19 cellular contexts compared by ENCODE assay signal in genomic region chr7:100744605-100745004, GRCh38. TPM values are rescaled to one million over a fixed set of nuclear protein-coding genes. Genes with fewer than 3 reads are reported as not detected.
DNase-seq lines count a peak whose midpoint lies in the region; ATAC-seq, FAIRE-seq and TF ChIP-seq lines count a peak whose summit lies in the region.
"Had no signal": no experiment of that assay in that cellular context is flagged by ENCODE, and none has a peak within 500 bp of the region (broad histone marks: within the 10 kb centered on the region; RNA-seq: fewer than 3 reads in every experiment).

No MANE protein-coding gene starts in this region.

- H3K79me2 ChIP-seq in GM23338 (replicated peaks; ENCODE audit: insufficient read depth) (no peaks in the 10 kb centered on the region), K562 (ENCODE audit: control insufficient read depth, insufficient read depth, low read length) (no peaks in the 10 kb centered on the region), trophoblast cell (ENCODE audit: control insufficient read depth, insufficient read depth, low read length, poor library complexity) (no peaks in the 10 kb centered on the region)

- TF ChIP-seq CTCF in GM23338 (conservative IDR thresholded peaks at IDR 0.05; ENCODE audit: low read depth in 2 of 2): no peak
- TF ChIP-seq CTCF in K562 (IDR thresholded peaks at IDR 0.05 in 2 of 3, conservative IDR thresholded peaks at IDR 0.05 in 1 of 3; ENCODE audit: insufficient read depth in 2 of 3, low read depth in 1 of 3, low read length in 3 of 3): no peak
- TF ChIP-seq CTCF in testis (IDR thresholded peaks at IDR 0.05): no peak

- 54% methylated on average over 11 of the region's 14 CpGs for WGBS in K562 (ENCODE audit: insufficient coverage, low coverage, missing lambda C conversion rate)
- WGBS in testis, 2 donors: 59 to 71% methylated on average over 14 of the region's 14 CpGs
- 100% methylated on average over 1 of the region's 14 CpGs for WGBS in trophoblast cell (ENCODE audit: extremely low coverage, insufficient coverage, insufficient read length)

- TF ChIP-seq POLR2A in K562 (conservative IDR thresholded peaks at IDR 0.05) (no peak), testis (IDR thresholded peaks at IDR 0.05) (no peak)

- no peak overlapping the region for H2AK5ac ChIP-seq in trophoblast cell (ENCODE audit: low read length)

- H3K27me3 ChIP-seq in GM23338 (ENCODE audit: insufficient read depth): no peaks in the 10 kb centered on the region
- H3K27me3 ChIP-seq in K562 (ENCODE audit: control insufficient read depth in 2 of 2, insufficient read depth in 2 of 2, low read length in 2 of 2): peaks cover 7 to 22% of the 10 kb centered on the region in 2 experiments; a peak in 3 of 5 replicates
- no peaks in the 10 kb centered on the region for H3K27me3 ChIP-seq in testis
- no peaks in the 10 kb centered on the region for H3K27me3 ChIP-seq in trophoblast cell (ENCODE audit: insufficient read depth, low read length)

- no peak overlapping the region for H2BK5ac ChIP-seq in trophoblast cell (ENCODE audit: low read depth, low read length, poor library complexity)

- H3K27ac ChIP-seq in GM23338 (ENCODE audit: low read depth): no peak overlapping the region
- no peak overlapping the region for H3K27ac ChIP-seq in K562 (ENCODE audit: extremely low read depth, low read depth, low read length)
- no peak overlapping the region for H3K27ac ChIP-seq in testis
- no peak overlapping the region for H3K27ac ChIP-seq in trophoblast cell (ENCODE audit: low read depth, low read length)
- H3K27ac ChIP-seq: BLaER1, SK-N-MC had no signal

- H3K4me1 ChIP-seq in GM23338 (ENCODE audit: insufficient read depth) (no peaks in the 10 kb centered on the region), K562 (replicated peaks in 1 of 2; ENCODE audit: control insufficient read depth in 2 of 2, insufficient read depth in 2 of 2, low read length in 2 of 2) (peaks cover 2 to 6% of the 10 kb centered on the region in 2 experiments; a peak in 2 of 5 replicates), testis (no peaks in the 10 kb centered on the region), trophoblast cell (ENCODE audit: control insufficient read depth in 1 of 2, insufficient read depth in 2 of 2, low read length in 2 of 2) (no peaks in the 10 kb centered on the region)
- H3K4me1 ChIP-seq: BLaER1 had no signal

- H3K4me1 Mint-ChIP-seq in activated naive CD8-positive, alpha-beta T cell treated with anti-CD3 and anti-CD28 coated beads for 36 hours: no peaks in the 10 kb centered on the region
- peaks cover 2% of the 10 kb centered on the region for H3K4me1 Mint-ChIP-seq in activated naive CD8-positive, alpha-beta T cell treated with anti-CD3 and anti-CD28 coated beads, Interleukin-2, amount 50 U/mL, for 24 hours
- no peaks in the 10 kb centered on the region for H3K4me1 Mint-ChIP-seq in GM23338

- no peak overlapping the region for H2BK120ac ChIP-seq in trophoblast cell (ENCODE audit: insufficient read depth, low read length, poor library complexity)

- H3K27ac Mint-ChIP-seq in activated naive CD8-positive, alpha-beta T cell treated with anti-CD3 and anti-CD28 coated beads for 36 hours: no peak overlapping the region
- no peak overlapping the region for H3K27ac Mint-ChIP-seq in activated naive CD8-positive, alpha-beta T cell treated with anti-CD3 and anti-CD28 coated beads, Interleukin-2, amount 50 U/mL, for 24 hours
- no peak overlapping the region for H3K27ac Mint-ChIP-seq in GM23338

- H3K9me2 ChIP-seq in GM23338 (ENCODE audit: insufficient read depth): no peaks in the 10 kb centered on the region

- H3K9ac ChIP-seq in K562 (ENCODE audit: insufficient read depth in 1 of 2, low read depth in 2 of 2, low read length in 2 of 2): no peak overlapping the region
- no peak overlapping the region for H3K9ac ChIP-seq in trophoblast cell (ENCODE audit: low read length)
- H3K9ac ChIP-seq: BLaER1 had no signal

- peaks cover 32% of the 10 kb centered on the region for H3K27me3 Mint-ChIP-seq in activated naive CD8-positive, alpha-beta T cell treated with anti-CD3 and anti-CD28 coated beads for 36 hours
- peaks cover 27% of the 10 kb centered on the region for H3K27me3 Mint-ChIP-seq in activated naive CD8-positive, alpha-beta T cell treated with anti-CD3 and anti-CD28 coated beads, Interleukin-2, amount 50 U/mL, for 24 hours
- peaks cover 12% of the 10 kb centered on the region for H3K27me3 Mint-ChIP-seq in GM23338 (ENCODE audit: insufficient read depth, low read depth, poor library complexity)

- no peaks in the 10 kb centered on the region for H3F3A ChIP-seq in GM23338 (replicated peaks; ENCODE audit: low read depth)

- intact Hi-C loops in K562 (cut with micrococcal nuclease): loop anchor here (2.0 kb wide), 1 partner anchor 16 kb away; no protein-coding TSS in a partner anchor
- intact Hi-C loops in testis (cut with DNase I; ENCODE audit: low total_unique reads): no loop called here

- CTCF ChIA-PET in K562 (lab: Yijun Ruan, JAX; ENCODE audit: low intra/inter-chr PET ratio): no interaction called here

- in situ Hi-C loops in K562 (cut with MboI): no loop called here

- H3K9me1 ChIP-seq in K562 (ENCODE audit: control insufficient read depth, insufficient read depth, low read length): no peaks in the 10 kb centered on the region

- peak overlapping the region; percentile 60 for H3K4me3 ChIP-seq in GM23338
- no peak overlapping the region; the same call in 1 of the 2 replicates for H3K4me3 ChIP-seq in K562
- H3K4me3 ChIP-seq in testis: peak overlapping the region; percentile 47 to 48
- H3K4me3 ChIP-seq in trophoblast cell (ENCODE audit: low read depth, low read length): no peak overlapping the region
- H3K4me3 ChIP-seq: BLaER1, SK-N-MC had no signal

- no peak for FAIRE-seq in K562 (lab: Jason Lieb, UNC)
- FAIRE-seq: GM12891, H54, HTR-8/SVneo had no signal

- no peak for DNase-seq in activated naive CD8-positive, alpha-beta T cell treated with anti-CD3 and anti-CD28 coated beads for 36 hours
- no peak for DNase-seq in activated naive CD8-positive, alpha-beta T cell treated with anti-CD3 and anti-CD28 coated beads, Interleukin-2, amount 50 U/mL, for 24 hours
- DNase-seq in GM23338 (ENCODE audit: low spot score) (no peak), K562 (ENCODE audit: extremely low read depth in 1 of 4, low spot score in 3 of 4) (no peak), testis (no peak), iPS-NIHi11 (ENCODE audit: low spot score) (no peak), trophoblast cell (no peak)
- DNase-seq: NCI-H1105, NCI-H524 had no signal

- H3K36me3 Mint-ChIP-seq in activated naive CD8-positive, alpha-beta T cell treated with anti-CD3 and anti-CD28 coated beads for 36 hours: no peaks in the 10 kb centered on the region
- no peaks in the 10 kb centered on the region for H3K36me3 Mint-ChIP-seq in activated naive CD8-positive, alpha-beta T cell treated with anti-CD3 and anti-CD28 coated beads, Interleukin-2, amount 50 U/mL, for 24 hours (ENCODE audit: low read depth)
- H3K36me3 Mint-ChIP-seq in GM23338 (ENCODE audit: low read depth): no peaks in the 10 kb centered on the region
- H3K36me3 Mint-ChIP-seq: IgD-negative memory B cell had no signal

- H3K4me2 ChIP-seq in GM23338: peak overlapping the region; percentile 56; the same call in 1 of the 2 replicates
- H3K4me2 ChIP-seq in K562 (ENCODE audit: insufficient read depth, low read length): no peak overlapping the region
- no peak overlapping the region for H3K4me2 ChIP-seq in trophoblast cell (ENCODE audit: low read length)
- H3K4me2 ChIP-seq: BLaER1 had no signal

- H4K12ac ChIP-seq in trophoblast cell (ENCODE audit: low read depth, low read length): no peak overlapping the region

- no peaks in the 10 kb centered on the region for H4K20me1 ChIP-seq in GM23338 (replicated peaks; ENCODE audit: insufficient read depth)
- no peaks in the 10 kb centered on the region for H4K20me1 ChIP-seq in K562 (replicated peaks; ENCODE audit: control insufficient read depth, insufficient read depth, low read length)
- H4K20me1 ChIP-seq: BLaER1 had no signal

- TF ChIP-seq EP300 in K562 (IDR thresholded peaks at IDR 0.05; ENCODE audit: low read length): no peak

- no peak overlapping the region for H3K18ac ChIP-seq in trophoblast cell (ENCODE audit: low read length)

- H3K14ac ChIP-seq in trophoblast cell (ENCODE audit: low read length): no peak overlapping the region

- H4K91ac ChIP-seq in trophoblast cell (ENCODE audit: low read depth, low read length): no peak overlapping the region

- peak overlapping the region; percentile 76 for H2AFZ ChIP-seq in GM23338
- no peak overlapping the region for H2AFZ ChIP-seq in K562 (ENCODE audit: low read depth, low read length)
- H2AFZ ChIP-seq in trophoblast cell (ENCODE audit: insufficient read depth, low read length, poor library complexity): no peak overlapping the region

- no peak overlapping the region for H2BK12ac ChIP-seq in trophoblast cell (ENCODE audit: low read length)

- H3K36me3 ChIP-seq in GM23338 (ENCODE audit: insufficient read depth) (no peaks in the 10 kb centered on the region), K562 (ENCODE audit: control insufficient read depth, insufficient read depth, low read length) (no peaks in the 10 kb centered on the region), testis (ENCODE audit: low read depth, missing control alignments) (no peaks in the 10 kb centered on the region), trophoblast cell (ENCODE audit: control insufficient read depth in 1 of 2, insufficient read depth in 2 of 2, low read length in 2 of 2) (no peaks in the 10 kb centered on the region)
- H3K36me3 ChIP-seq: BLaER1 had no signal

- ATAC-seq in activated naive CD8-positive, alpha-beta T cell treated with anti-CD3 and anti-CD28 coated beads, Interleukin-2, amount 50 U/mL, for 24 hours: no peak
- ATAC-seq in GM23338 (no peak), K562 (no peak), GM19455 (IDR thresholded peaks at IDR 0.05; ENCODE audit: unreplicated experiment) (no peak)

- no peak overlapping the region for H3K23ac ChIP-seq in trophoblast cell (ENCODE audit: low read length)

- TF ChIP-seq RAD21 in K562 (CRISPR knock-in tag; conservative IDR thresholded peaks at IDR 0.05 in 1 of 2, IDR thresholded peaks at IDR 0.05 in 1 of 2): no peak

- no peaks in the 10 kb centered on the region for H3K79me1 ChIP-seq in trophoblast cell (ENCODE audit: low read length)

- POLR2A ChIA-PET in K562 (lab: Yijun Ruan, JAX): interaction anchor here (1.0 kb wide), 1 partner anchor 28 kb away, joined by 3 read pairs; no protein-coding TSS in a partner anchor

- BruUV-seq in K562 (replicated peaks; lab: Mats Ljungman, UMichigan): no TSS peak

- no peak overlapping the region for H3K4ac ChIP-seq in trophoblast cell (ENCODE audit: low read depth, low read length)

- H4K8ac ChIP-seq in trophoblast cell (ENCODE audit: low read depth, low read length): no peak overlapping the region

- H3K4me3 Mint-ChIP-seq in activated naive CD8-positive, alpha-beta T cell treated with anti-CD3 and anti-CD28 coated beads for 36 hours: peak overlapping the region; percentile 81
- H3K4me3 Mint-ChIP-seq in activated naive CD8-positive, alpha-beta T cell treated with anti-CD3 and anti-CD28 coated beads, Interleukin-2, amount 50 U/mL, for 24 hours: no peak overlapping the region
- peak overlapping the region; percentile 81; the same call in 2 of the 3 replicates for H3K4me3 Mint-ChIP-seq in GM23338

- H3K9me3 Mint-ChIP-seq in activated naive CD8-positive, alpha-beta T cell treated with anti-CD3 and anti-CD28 coated beads for 36 hours: no peaks in the 10 kb centered on the region
- peaks cover 4% of the 10 kb centered on the region for H3K9me3 Mint-ChIP-seq in activated naive CD8-positive, alpha-beta T cell treated with anti-CD3 and anti-CD28 coated beads, Interleukin-2, amount 50 U/mL, for 24 hours
- H3K9me3 Mint-ChIP-seq in GM23338: peaks cover 23% of the 10 kb centered on the region

- no peaks in the 10 kb centered on the region for H3K9me3 ChIP-seq in K562 (replicated peaks; ENCODE audit: control insufficient read depth, insufficient read depth, low read depth, low read length)
- H3K9me3 ChIP-seq in testis: no peaks in the 10 kb centered on the region
- no peaks in the 10 kb centered on the region for H3K9me3 ChIP-seq in trophoblast cell (ENCODE audit: insufficient read depth, low read depth, low read length)
- H3K9me3 ChIP-seq: BLaER1 had no signal

RNA-seq across cellular contexts. Expression of gene ZAN, which starts 11.2 kb away (rescaled TPM):
- total RNA-seq in activated naive CD8-positive, alpha-beta T cell treated with anti-CD3 and anti-CD28 coated beads for 36 hours: not detected
- total RNA-seq in GM23338 (2014; rRNA removed; shearing (Covaris generic)): 0.03 TPM in 1 of 2 replicates, not detected in the other
- polyA plus RNA-seq in GM23338 (2016; fragmentation: Nextera tagmentation; extraction: Ambion mirVana) (0.07 TPM in 1 of 2 replicates, not detected in the other), K562 (2011; rRNA removed) (not detected in 2 replicates), K562 (2014; fragmentation: Illumina TruSeq; extraction: Trizol) (not detected in 2 replicates), K562 (2014; fragmentation: Nextera tagmentation; extraction: Ambion mirVana) (not detected), K562 (2014; rRNA removed) (not detected in 2 replicates), testis (ENCODE audit: insufficient read depth, low read depth, low replicate concordance) (3.0 TPM)
- total RNA-seq in K562 (2011; cell fraction: chromatin; rRNA removed; ENCODE audit: low replicate concordance): not detected in 2 replicates
- not detected in 2 replicates for total RNA-seq in K562 (2011; cell fraction: nucleolus; rRNA removed)
- not detected in 2 replicates for total RNA-seq in K562 (2011; cell fraction: nucleoplasm; rRNA removed)
- total RNA-seq in K562 (2014; rRNA removed) (not detected in 2 replicates), K562 (2014; rRNA removed; fragmentation: Illumina TruSeq; extraction: Trizol) (not detected in 2 replicates), K562 (2015; rRNA removed; fragmentation: Illumina TruSeq; extraction: Trizol) (not detected in 2 replicates), K562 (2021) (not detected in 2 replicates), testis (1 to 10 TPM; 1.6 to 1.7 TPM)
- polyA plus RNA-seq in K562 (2011; cell fraction: cytosol; rRNA removed): not detected in 2 replicates
- polyA plus RNA-seq in K562 (2011; cell fraction: nucleus; rRNA removed): 0.01 TPM in 1 of 2 replicates, not detected in the other
- not detected in 2 replicates for polyA plus RNA-seq in K562 (2012)
- not detected in 2 replicates for polyA minus RNA-seq in K562 (2011; rRNA and poly(A)+ RNA removed)
- not detected in 2 replicates for polyA minus RNA-seq in K562 (2011; cell fraction: cytosol; rRNA and poly(A)+ RNA removed)
- not detected in 2 replicates for polyA minus RNA-seq in K562 (2011; cell fraction: nucleus; rRNA and poly(A)+ RNA removed)
- not detected in 2 replicates for polyA plus RNA-seq in trophoblast cell (2013)
- total RNA-seq: CD8-positive, alpha-beta memory T cell; LHCN-M2; RPMI7951 had no signal
- polyA plus RNA-seq: CD8-positive, alpha-beta memory T cell; IgD-negative memory B cell had no signal

RNA-seq across cellular contexts. Expression of gene EPO, which starts 24.3 kb away (rescaled TPM):
- total RNA-seq in activated naive CD8-positive, alpha-beta T cell treated with anti-CD3 and anti-CD28 coated beads for 36 hours: not detected
- total RNA-seq in GM23338 (2014; rRNA removed; shearing (Covaris generic)): 0.89 TPM in 1 of 2 replicates, not detected in the other
- polyA plus RNA-seq in GM23338 (2016; fragmentation: Nextera tagmentation; extraction: Ambion mirVana): 0.97 and 1.0 TPM in 2 replicates
- total RNA-seq in K562 (2011; cell fraction: chromatin; rRNA removed; ENCODE audit: low replicate concordance): 0.60 TPM in 1 of 2 replicates, not detected in the other
- 0.26 and 0.33 TPM in 2 replicates for total RNA-seq in K562 (2011; cell fraction: nucleolus; rRNA removed)
- total RNA-seq in K562 (2011; cell fraction: nucleoplasm; rRNA removed): not detected in 2 replicates
- 0.20 TPM in 1 of 2 replicates, not detected in the other for total RNA-seq in K562 (2014; rRNA removed)
- total RNA-seq in K562 (2014; rRNA removed; fragmentation: Illumina TruSeq; extraction: Trizol): not detected in 2 replicates
- not detected in 2 replicates for total RNA-seq in K562 (2015; rRNA removed; fragmentation: Illumina TruSeq; extraction: Trizol)
- not detected in 2 replicates for total RNA-seq in K562 (2021)
- 0.07 and 0.20 TPM in 2 replicates for polyA plus RNA-seq in K562 (2011; rRNA removed)
- polyA plus RNA-seq in K562 (2011; cell fraction: cytosol; rRNA removed): 0.12 and 0.15 TPM in 2 replicates
- polyA plus RNA-seq in K562 (2011; cell fraction: nucleus; rRNA removed): 0.29 and 0.53 TPM in 2 replicates
- 0.10 TPM in 1 of 2 replicates, not detected in the other for polyA plus RNA-seq in K562 (2012)
- polyA plus RNA-seq in K562 (2014; fragmentation: Illumina TruSeq; extraction: Trizol): not detected in 2 replicates
- polyA plus RNA-seq in K562 (2014; fragmentation: Nextera tagmentation; extraction: Ambion mirVana): under 1 TPM in 1 of 2 experiments, not detected in 1; 0.06 TPM
- polyA plus RNA-seq in K562 (2014; rRNA removed): 0.41 TPM in 1 of 2 replicates, not detected in the other
- polyA minus RNA-seq in K562 (2011; rRNA and poly(A)+ RNA removed): not detected in 2 replicates
- not detected in 2 replicates for polyA minus RNA-seq in K562 (2011; cell fraction: cytosol; rRNA and poly(A)+ RNA removed)
- polyA minus RNA-seq in K562 (2011; cell fraction: nucleus; rRNA and poly(A)+ RNA removed): not detected in 2 replicates
- total RNA-seq in testis: under 1 TPM; 0.63 to 0.93 TPM
- polyA plus RNA-seq in testis (ENCODE audit: insufficient read depth, low read depth, low replicate concordance): 0.65 TPM
- 0.48 and 0.65 TPM in 2 replicates for polyA plus RNA-seq in trophoblast cell (2013)
- total RNA-seq: RPMI7951 had no signal
- polyA plus RNA-seq: CD8-positive, alpha-beta memory T cell; IgD-negative memory B cell had no signal

RNA-seq across cellular contexts. Expression of gene POP7, which starts 38.7 kb away (rescaled TPM):
- 10 to 100 TPM; 84.5 to 85.6 TPM for total RNA-seq in activated naive CD8-positive, alpha-beta T cell treated with anti-CD3 and anti-CD28 coated beads for 36 hours
- total RNA-seq in GM23338 (2014; rRNA removed; shearing (Covaris generic)): 87.3 and 110 TPM in 2 replicates
- polyA plus RNA-seq in GM23338 (2016; fragmentation: Nextera tagmentation; extraction: Ambion mirVana) (216 and 219 TPM in 2 replicates), K562 (2011; rRNA removed) (43.3 and 68.9 TPM in 2 replicates), K562 (2014; fragmentation: Illumina TruSeq; extraction: Trizol) (46.0 and 87.4 TPM in 2 replicates), K562 (2014; fragmentation: Nextera tagmentation; extraction: Ambion mirVana) (10 to 100 TPM; 11.5 to 27.1 TPM), K562 (2014; rRNA removed) (163 and 191 TPM in 2 replicates), testis (ENCODE audit: insufficient read depth, low read depth, low replicate concordance) (21.6 TPM)
- 7.9 and 28.1 TPM in 2 replicates for total RNA-seq in K562 (2011; cell fraction: chromatin; rRNA removed; ENCODE audit: low replicate concordance)
- total RNA-seq in K562 (2011; cell fraction: nucleolus; rRNA removed): 39.7 and 46.0 TPM in 2 replicates
- total RNA-seq in K562 (2011; cell fraction: nucleoplasm; rRNA removed): 24.5 and 27.6 TPM in 2 replicates
- total RNA-seq in K562 (2014; rRNA removed) (150 and 214 TPM in 2 replicates), K562 (2014; rRNA removed; fragmentation: Illumina TruSeq; extraction: Trizol) (46.7 and 49.9 TPM in 2 replicates), K562 (2015; rRNA removed; fragmentation: Illumina TruSeq; extraction: Trizol) (115 TPM in 2 replicates), K562 (2021) (109 TPM in 2 replicates), testis (10 to 100 TPM; 33.6 to 39.4 TPM)
- polyA plus RNA-seq in K562 (2011; cell fraction: cytosol; rRNA removed): 72.5 and 209 TPM in 2 replicates
- polyA plus RNA-seq in K562 (2011; cell fraction: nucleus; rRNA removed): 33.6 and 51.3 TPM in 2 replicates
- 73.1 and 110 TPM in 2 replicates for polyA plus RNA-seq in K562 (2012)
- polyA minus RNA-seq in K562 (2011; rRNA and poly(A)+ RNA removed): 7.4 and 14.3 TPM in 2 replicates
- polyA minus RNA-seq in K562 (2011; cell fraction: cytosol; rRNA and poly(A)+ RNA removed): 17.0 and 39.1 TPM in 2 replicates
- polyA minus RNA-seq in K562 (2011; cell fraction: nucleus; rRNA and poly(A)+ RNA removed): 11.8 and 12.6 TPM in 2 replicates
- 78.2 and 84.1 TPM in 2 replicates for polyA plus RNA-seq in trophoblast cell (2013)

RNA-seq across cellular contexts. Expression of gene GIGYF1, which starts 50.6 kb away (rescaled TPM):
- total RNA-seq in activated naive CD8-positive, alpha-beta T cell treated with anti-CD3 and anti-CD28 coated beads for 36 hours: 10 to 100 TPM; 41.9 to 45.2 TPM
- 50.6 and 69.8 TPM in 2 replicates for total RNA-seq in GM23338 (2014; rRNA removed; shearing (Covaris generic))
- 40.0 and 40.4 TPM in 2 replicates for polyA plus RNA-seq in GM23338 (2016; fragmentation: Nextera tagmentation; extraction: Ambion mirVana)
- 84.5 and 200 TPM in 2 replicates for total RNA-seq in K562 (2011; cell fraction: chromatin; rRNA removed; ENCODE audit: low replicate concordance)
- total RNA-seq in K562 (2011; cell fraction: nucleolus; rRNA removed): 145 and 152 TPM in 2 replicates
- 94.7 and 102 TPM in 2 replicates for total RNA-seq in K562 (2011; cell fraction: nucleoplasm; rRNA removed)
- 30.6 and 33.6 TPM in 2 replicates for total RNA-seq in K562 (2014; rRNA removed)
- 7.7 and 8.0 TPM in 2 replicates for total RNA-seq in K562 (2014; rRNA removed; fragmentation: Illumina TruSeq; extraction: Trizol)
- total RNA-seq in K562 (2015; rRNA removed; fragmentation: Illumina TruSeq; extraction: Trizol): 20.0 and 21.0 TPM in 2 replicates
- 57.8 and 76.2 TPM in 2 replicates for total RNA-seq in K562 (2021)
- 9.7 and 12.7 TPM in 2 replicates for polyA plus RNA-seq in K562 (2011; rRNA removed)
- 7.7 and 14.4 TPM in 2 replicates for polyA plus RNA-seq in K562 (2011; cell fraction: cytosol; rRNA removed)
- 110 and 242 TPM in 2 replicates for polyA plus RNA-seq in K562 (2011; cell fraction: nucleus; rRNA removed)
- polyA plus RNA-seq in K562 (2012): 26.8 and 38.9 TPM in 2 replicates
- polyA plus RNA-seq in K562 (2014; fragmentation: Illumina TruSeq; extraction: Trizol): 16.8 and 24.3 TPM in 2 replicates
- polyA plus RNA-seq in K562 (2014; fragmentation: Nextera tagmentation; extraction: Ambion mirVana): 1 to 10 TPM in 1 of 2 experiments, under 1 TPM in 1; 0.56 to 1.6 TPM
- 39.5 and 59.2 TPM in 2 replicates for polyA plus RNA-seq in K562 (2014; rRNA removed)
- 3.1 and 4.1 TPM in 2 replicates for polyA minus RNA-seq in K562 (2011; rRNA and poly(A)+ RNA removed)
- polyA minus RNA-seq in K562 (2011; cell fraction: cytosol; rRNA and poly(A)+ RNA removed): 11.6 and 11.9 TPM in 2 replicates
- polyA minus RNA-seq in K562 (2011; cell fraction: nucleus; rRNA and poly(A)+ RNA removed): 40.9 and 52.5 TPM in 2 replicates
- total RNA-seq in testis: 100 to 1,000 TPM; 105 to 106 TPM
- 40.5 TPM for polyA plus RNA-seq in testis (ENCODE audit: insufficient read depth, low read depth, low replicate concordance)
- polyA plus RNA-seq in trophoblast cell (2013): 16.4 and 17.3 TPM in 2 replicates

Comparison
In these comparisons a context has a peak if more than half of its experiments do, and no peak if none do; other contexts are left out.
1. H3K4me3 ChIP-seq: peak in GM23338 (single experiment) and testis (2 of 2); none in K562 (single experiment) and trophoblast cell (single experiment).